In the genomic region with DNA sequence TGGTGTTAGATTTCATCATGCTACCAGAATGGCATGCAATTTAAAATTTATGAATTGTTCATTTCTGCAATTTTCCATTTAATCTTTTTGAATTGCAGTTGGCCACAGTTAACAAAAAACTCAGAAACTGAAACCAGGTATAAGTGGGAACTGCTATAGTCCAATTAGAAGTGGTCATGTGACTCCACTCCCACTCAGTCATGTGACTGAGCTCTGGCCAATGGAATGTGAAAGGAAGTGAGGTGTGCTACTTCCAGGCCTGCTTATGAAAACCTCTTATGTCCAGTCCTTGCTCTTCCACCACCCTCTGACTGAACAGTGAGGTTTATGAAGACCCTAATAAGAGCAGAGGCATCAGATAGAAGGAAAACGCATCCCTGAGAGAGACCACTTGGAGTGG, we compare ENCODE assay signal across 2 cellular contexts.
TF ChIP-seq lines count a peak whose summit lies in the region.

No MANE protein-coding gene starts in this region.

TF ChIP-seq in HepG2, 621 proteins besides CTCF, POLR2A, EP300 and RAD21 (continued from another document):
- TF ChIP-seq, protein P1, sequence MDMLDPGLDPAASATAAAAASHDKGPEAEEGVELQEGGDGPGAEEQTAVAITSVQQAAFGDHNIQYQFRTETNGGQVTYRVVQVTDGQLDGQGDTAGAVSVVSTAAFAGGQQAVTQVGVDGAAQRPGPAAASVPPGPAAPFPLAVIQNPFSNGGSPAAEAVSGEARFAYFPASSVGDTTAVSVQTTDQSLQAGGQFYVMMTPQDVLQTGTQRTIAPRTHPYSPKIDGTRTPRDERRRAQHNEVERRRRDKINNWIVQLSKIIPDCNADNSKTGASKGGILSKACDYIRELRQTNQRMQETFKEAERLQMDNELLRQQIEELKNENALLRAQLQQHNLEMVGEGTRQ (IDR thresholded peaks at IDR 0.05; ENCODE audit: low read depth, low read length), result peak; percentile 56
- TF ChIP-seq, protein P1 (CRISPR knock-in tag; IDR thresholded peaks at IDR 0.05; ENCODE audit: borderline replicate concordance), result no peak
- TF ChIP-seq RAD51 (IDR thresholded peaks at IDR 0.05; ENCODE audit: borderline replicate concordance), result peak; percentile 45; the same call in 1 of the 2 replicates
- no peak for TF ChIP-seq SP5 (CRISPR knock-in tag; IDR thresholded peaks at IDR 0.05; ENCODE audit: borderline replicate concordance, low read depth)
- no peak for TF ChIP-seq KDM2A (CRISPR knock-in tag; IDR thresholded peaks at IDR 0.05; ENCODE audit: borderline replicate concordance, low read depth)
- TF ChIP-seq TGIF2 (CRISPR knock-in tag; IDR thresholded peaks at IDR 0.05), result no peak

TF ChIP-seq in WTC11, 78 proteins besides CTCF, POLR2A, EP300 and RAD21 (continued from another document):
- TF ChIP-seq, protein P1 (CRISPR knock-in tag; IDR thresholded peaks at IDR 0.05), result peak; percentile 61
- TF ChIP-seq ZSCAN18 (CRISPR knock-in tag; IDR thresholded peaks at IDR 0.05), result no peak
- no peak for TF ChIP-seq NR3C1 (CRISPR knock-in tag; conservative IDR thresholded peaks at IDR 0.05; ENCODE audit: low read depth)
- no peak for TF ChIP-seq ZNF671 (CRISPR knock-in tag; IDR thresholded peaks at IDR 0.05)
TF ChIP-seq in WTC11: peak in this region for 2.
